35 cellular contexts compared by ENCODE assay signal in genomic region chr7:43737467-43738127, GRCh38.
"Had no signal": no experiment of that assay in that cellular context is flagged by ENCODE, and none has a peak within 500 bp of the region (broad histone marks: within the 10 kb centered on the region; RNA-seq: fewer than 3 reads in every experiment).

No MANE protein-coding gene starts in this region.

- H3K4me3 ChIP-seq: adrenal gland had no signal

- H3K9me3 Mint-ChIP-seq: activated B cell treated with CpG ODN at 0.5 μM for 24 hours; activated CD8-positive, alpha-beta T cell treated with anti-CD3 and anti-CD28 coated beads for 36 hours; activated T-cell treated with anti-CD3 and anti-CD28 coated beads, Interleukin-2, amount 50 U/mL, for 72 hours; activated T-helper 17 cell treated with anti-CD3 and anti-CD28 coated beads, Interleukin-2, amount 50 U/mL, for 72 hours had no signal

- FAIRE-seq: astrocyte, bronchial epithelial cell, RCC 7860 had no signal

- ATAC-seq: activated CD8-positive, alpha-beta T cell treated with anti-CD3 and anti-CD28 coated beads for 36 hours; activated T-cell treated with anti-CD3 and anti-CD28 coated beads, Interleukin-2, amount 50 U/mL, for 72 hours; activated T-helper 17 cell treated with anti-CD3 and anti-CD28 coated beads, Interleukin-2, amount 50 U/mL, for 72 hours; PC-3; Right ventricle myocardium inferior; SK-N-SH treated with all-trans-retinoic acid at 6 μM for 48 hours had no signal

- H3K9me3 ChIP-seq: adrenal gland had no signal

- H3K4me1 Mint-ChIP-seq: activated B cell treated with CpG ODN at 0.5 μM for 24 hours, brain had no signal

- H3K4me1 ChIP-seq: adrenal gland had no signal

- H3K27me3 ChIP-seq: adrenal gland had no signal

- H3K27ac Mint-ChIP-seq: activated B cell treated with CpG ODN at 0.5 μM for 24 hours; activated CD8-positive, alpha-beta T cell treated with anti-CD3 and anti-CD28 coated beads for 36 hours; activated T-cell treated with anti-CD3 and anti-CD28 coated beads, Interleukin-2, amount 50 U/mL, for 72 hours had no signal

- H3K4me3 Mint-ChIP-seq: activated B cell treated with CpG ODN at 0.5 μM for 24 hours; activated CD8-positive, alpha-beta T cell treated with anti-CD3 and anti-CD28 coated beads for 36 hours; activated T-cell treated with anti-CD3 and anti-CD28 coated beads, Interleukin-2, amount 50 U/mL, for 72 hours; activated T-helper 17 cell treated with anti-CD3 and anti-CD28 coated beads, Interleukin-2, amount 50 U/mL, for 72 hours had no signal

- H3K36me3 ChIP-seq: adrenal gland had no signal

- DNase-seq: activated B cell treated with CpG ODN at 0.5 μM for 24 hours; activated CD4-positive, alpha-beta T cell treated with anti-CD3 and anti-CD28 coated beads for 48 hours; activated CD4-positive, CD25-positive, alpha-beta regulatory T cell treated with anti-CD3 and anti-CD28 coated beads, Interleukin-2, amount 50 U/mL, for 72 hours; activated CD8-positive, alpha-beta T cell treated with anti-CD3 and anti-CD28 coated beads for 36 hours; activated effector memory CD4-positive, alpha-beta T cell treated with anti-CD3 and anti-CD28 coated beads, Interleukin-2, amount 50 U/mL, for 16 hours; activated naive CD4-positive, alpha-beta T cell; activated naive CD4-positive, alpha-beta T cell treated with anti-CD3 and anti-CD28 coated beads, Interleukin-2, amount 50 U/mL, for 16 hours; activated T-cell treated with anti-CD3 and anti-CD28 coated beads, Interleukin-2, amount 50 U/mL, for 1 hour; activated T-cell treated with anti-CD3 and anti-CD28 coated beads, Interleukin-2, amount 50 U/mL, for 72 hours; adrenal gland; caudate nucleus; cerebellar nuclear complex; NCI-H1105; NCI-H1436; NCI-H1694; NCI-H1930; NCI-H2081 treated with DMSO at 0.1 percent for 48 hours; NCI-H226; NCI-H526; NCI-H748 treated with DMSO at 0.1 percent for 48 hours; NK-92 treated with Interleukin-12 subunit alpha and Interleukin-12 subunit beta, amount 100 ng/mL, for 24 hours; PC-3; SIG-M5; T-helper 1 cell; T-helper 2 cell; T-helper 9 cell had no signal

- H3K27me3 Mint-ChIP-seq: activated B cell treated with CpG ODN at 0.5 μM for 24 hours; activated T-helper 17 cell treated with anti-CD3 and anti-CD28 coated beads, Interleukin-2, amount 50 U/mL, for 72 hours had no signal

- H3K27ac ChIP-seq: adrenal gland, RWPE1, VCaP had no signal

- H3K36me3 Mint-ChIP-seq: brain had no signal
